ENCODE assay signal across 1 cellular context in genomic region chr16:70573451-70574121, GRCh38.
TF ChIP-seq lines count a peak whose summit lies in the region.

No MANE protein-coding gene starts in this region.

TF ChIP-seq in HepG2, 621 proteins besides CTCF, POLR2A, EP300 and RAD21:
- TF ChIP-seq REPIN1 (CRISPR knock-in tag; IDR thresholded peaks at IDR 0.05; ENCODE audit: borderline replicate concordance, low read depth) (0 out of 2 replicates have a peak, but pooled peaks have one; percentile 30), ZMYM3 (CRISPR knock-in tag; IDR thresholded peaks at IDR 0.05) (no peak), POLR2AphosphoS5 (IDR thresholded peaks at IDR 0.05; ENCODE audit: low read depth, low read length) (0 out of 2 replicates have a peak, but pooled peaks have one; percentile 11), MYPOP (CRISPR knock-in tag; IDR thresholded peaks at IDR 0.05) (no peak), ZNF672 (CRISPR knock-in tag; IDR thresholded peaks at IDR 0.05) (no peak), MBNL3 (CRISPR knock-in tag; conservative IDR thresholded peaks at IDR 0.05) (no peak), CCDC6 (CRISPR knock-in tag; IDR thresholded peaks at IDR 0.05) (peak; percentile 32; the same call in 1 of the 2 replicates), POLR2G (IDR thresholded peaks at IDR 0.05; ENCODE audit: low read depth, low read length) (0 out of 2 replicates have a peak, but pooled peaks have one; percentile 23), TARDBP (CRISPR knock-in tag; IDR thresholded peaks at IDR 0.05) (0 out of 2 replicates have a peak, but pooled peaks have one; percentile 36), CEBPB (IDR thresholded peaks at IDR 0.05; ENCODE audit: borderline replicate concordance, low read depth, low read length) (peak; percentile 53; the same call in 1 of the 2 replicates), RBM22 (optimal IDR thresholded peaks at IDR 0.05; ENCODE audit: low read length) (peak; percentile 8)
